In genomic region chrX:8803326-8803725, GRCh38 we compare ENCODE assay signal across 17 cellular contexts. TPM values are rescaled to one million over a fixed set of nuclear protein-coding genes. Genes with fewer than 3 reads are reported as not detected.
DNase-seq lines count a peak whose midpoint lies in the region; ATAC-seq, FAIRE-seq and TF ChIP-seq lines count a peak whose summit lies in the region.
"Had no signal": no experiment of that assay in that cellular context is flagged by ENCODE, and none has a peak within 500 bp of the region (broad histone marks: within the 10 kb centered on the region; RNA-seq: fewer than 3 reads in every experiment).

No MANE protein-coding gene starts in this region.

- no peaks in the 10 kb centered on the region for H3K36me3 ChIP-seq in bronchial epithelial cell (ENCODE audit: control insufficient read depth, insufficient read depth, low read length)
- H3K36me3 ChIP-seq: BLaER1 had no signal

- no peak for ATAC-seq in GM19467 (IDR thresholded peaks at IDR 0.05; ENCODE audit: unreplicated experiment)
- ATAC-seq: GM23338 had no signal

- FAIRE-seq in bronchial epithelial cell (lab: Jason Lieb, UNC): peak; percentile 98
- FAIRE-seq: GM18507 had no signal

- DNase-seq in DMS53 (lab: John Stamatoyannopoulos, UW): peak; percentile 1
- DNase-seq in DMS53 treated with DMSO at 0.1 percent for 48 hours (lab: John Stamatoyannopoulos, UW; ENCODE audit: unreplicated experiment): no peak
- DNase-seq in M059J (ENCODE audit: low read depth): peak; percentile 74
- DNase-seq in bronchial epithelial cell (ENCODE audit: low read depth): peak; percentile 25
- peak; percentile 74 for DNase-seq in kidney tubule cell (ENCODE audit: low spot score)
- no peak for DNase-seq in NCI-H526 treated with DMSO at 0.1 percent for 48 hours (lab: John Stamatoyannopoulos, UW)
- DNase-seq in cerebellum (ENCODE audit: low spot score): no peak
- DNase-seq: AML-193; Calu3; CD8-positive, alpha-beta memory T cell; DMS 273 treated with DMSO at 0.1 percent for 48 hours; H7 had no signal

- H3K4me3 ChIP-seq in bronchial epithelial cell (ENCODE audit: low read depth, low read length): no peak overlapping the region
- H3K4me3 ChIP-seq: BLaER1, GM23338 had no signal

- no peak for TF ChIP-seq CTCF in bronchial epithelial cell (IDR thresholded peaks at IDR 0.05; ENCODE audit: insufficient read depth, low read length, severe bottlenecking)

- no peaks in the 10 kb centered on the region for H3K27me3 ChIP-seq in bronchial epithelial cell (ENCODE audit: control insufficient read depth, insufficient read depth, low read length)
- H3K27me3 ChIP-seq: BLaER1 had no signal

RNA-seq across cellular contexts. Expression of gene FAM9A, which starts 2.1 kb away (rescaled TPM):
- not detected in 2 replicates for total RNA-seq in M059J (2014; rRNA removed; shearing (Covaris generic))
- not detected in 2 replicates for total RNA-seq in bronchial epithelial cell
- not detected for total RNA-seq in cerebellum
- total RNA-seq: Calu3; CD8-positive, alpha-beta memory T cell; GM23338; H7; HT-29 had no signal

Comparison
In these comparisons a context has a peak if more than half of its experiments do, and no peak if none do; other contexts are left out.
1. DNase-seq: peak in DMS53 (single experiment), M059J (single experiment), bronchial epithelial cell (single experiment) and kidney tubule cell (single experiment); none in DMS53 treated with DMSO at 0.1 percent for 48 hours (single experiment), NCI-H526 treated with DMSO at 0.1 percent for 48 hours (single experiment) and cerebellum (single experiment).